In genomic region chr12:40158592-40159111, GRCh38 we compare ENCODE assay signal across 8 cellular contexts. TPM values are rescaled to one million over a fixed set of nuclear protein-coding genes. Genes with fewer than 3 reads are reported as not detected.
DNase-seq lines count a peak whose midpoint lies in the region; ATAC-seq and TF ChIP-seq lines count a peak whose summit lies in the region.

No MANE protein-coding gene starts in this region.

- H3K9me3 ChIP-seq in liver (ENCODE audit: control insufficient read depth in 4 of 4, low read length in 3 of 4) (no peaks in the 10 kb centered on the region), uterus (no peaks in the 10 kb centered on the region)

- H3K4me3 ChIP-seq in liver (ENCODE audit: low read depth in 1 of 3, low read length in 3 of 3): no peak overlapping the region
- no peak overlapping the region for H3K4me3 ChIP-seq in uterus

- H3K27ac Mint-ChIP-seq in immature natural killer cell (no peak overlapping the region), HFFc6 (no peak overlapping the region)

- DNase-seq in NCI-H446 treated with DMSO at 0.1 percent for 48 hours (lab: John Stamatoyannopoulos, UW) (peak; percentile 88), immature natural killer cell (no peak), uterus (no peak), HFFc6 (no peak)
- no peak for DNase-seq in stimulated activated CD4-positive, alpha-beta T cell treated with anti-CD3 and anti-CD28 coated beads, Interleukin-4, amount 100 ng/mL, for 24 hours

- TF ChIP-seq CTCF in liver (IDR thresholded peaks at IDR 0.05; ENCODE audit: low read depth, low read length, missing input control): no peak
- TF ChIP-seq CTCF in uterus (IDR thresholded peaks at IDR 0.05): no peak
- no peak for TF ChIP-seq CTCF in HFFc6 (IDR thresholded peaks at IDR 0.05)

- no peaks in the 10 kb centered on the region for H3K27me3 ChIP-seq in liver (ENCODE audit: control insufficient read depth in 4 of 4, insufficient read depth in 4 of 4, low read length in 3 of 4)
- H3K27me3 ChIP-seq in uterus: no peaks in the 10 kb centered on the region

- peaks cover 0 to 4% (median 3%) of the 10 kb centered on the region in 3 donors for H3K27me3 Mint-ChIP-seq in immature natural killer cell (ENCODE audit: low read depth in 3 of 3)
- peaks cover 3% of the 10 kb centered on the region; the same call in 1 of the 2 replicates for H3K27me3 Mint-ChIP-seq in HFFc6 (ENCODE audit: insufficient read depth)

- no peak overlapping the region for H3K9ac ChIP-seq in liver (ENCODE audit: low read depth in 1 of 2, low read length in 2 of 2)

- ATAC-seq in GM18505 (IDR thresholded peaks at IDR 0.05; ENCODE audit: unreplicated experiment): peak; percentile 70
- ATAC-seq in HG02759 (IDR thresholded peaks at IDR 0.05; ENCODE audit: unreplicated experiment): peak; percentile 61

- H3K27ac ChIP-seq in liver (ENCODE audit: low read depth in 1 of 2, low read length in 2 of 2) (peak overlapping the region in 1 of 2 donors; percentile 17), uterus (no peak overlapping the region)

- no peaks in the 10 kb centered on the region for H3K36me3 ChIP-seq in liver (ENCODE audit: control insufficient read depth in 4 of 4, insufficient read depth in 3 of 4, low read depth in 1 of 4, low read length in 3 of 4)
- no peaks in the 10 kb centered on the region for H3K36me3 ChIP-seq in uterus

- H3K4me1 Mint-ChIP-seq in immature natural killer cell (no peaks in the 10 kb centered on the region), HFFc6 (ENCODE audit: low read depth) (no peaks in the 10 kb centered on the region)

- WGBS in liver: 94% methylated on average over 1 of the region's 1 CpG

- intact Hi-C loops in uterus (cut with DNase I; ENCODE audit: low total_unique reads): loop anchor here (10.0 kb wide), 1 partner anchor 156 kb away; no protein-coding TSS in a partner anchor

- H3K4me3 Mint-ChIP-seq in immature natural killer cell (no peak overlapping the region), HFFc6 (no peak overlapping the region)

- H3K9me3 Mint-ChIP-seq in immature natural killer cell (peaks cover 0 to 4% (median 1%) of the 10 kb centered on the region in 6 donors), HFFc6 (peaks cover 14% of the 10 kb centered on the region; the same call in 1 of the 2 replicates)

- no peak for TF ChIP-seq POLR2A in GM18505 (IDR thresholded peaks at IDR 0.05; ENCODE audit: borderline replicate concordance, extremely low read depth, insufficient read depth, insufficient read length)
- no peak for TF ChIP-seq POLR2A in uterus (IDR thresholded peaks at IDR 0.05)

- no peak for TF ChIP-seq RAD21 in liver (IDR thresholded peaks at IDR 0.05)

- H3K36me3 Mint-ChIP-seq in immature natural killer cell (no peaks in the 10 kb centered on the region), HFFc6 (ENCODE audit: low read depth) (no peaks in the 10 kb centered on the region)

- peaks cover 0 to 1% (median 0%) of the 10 kb centered on the region in 4 donors for H3K4me1 ChIP-seq in liver (ENCODE audit: control insufficient read depth in 4 of 4, insufficient read depth in 4 of 4, low read length in 3 of 4)
- no peaks in the 10 kb centered on the region for H3K4me1 ChIP-seq in uterus

TF ChIP-seq in liver, 16 proteins besides CTCF, POLR2A, EP300 and RAD21:
- peak; percentile 6 for TF ChIP-seq SP1 (IDR thresholded peaks at IDR 0.05)
- no peak for TF ChIP-seq FOXA1 (IDR thresholded peaks at IDR 0.05)
TF ChIP-seq in liver: peak in this region for 1.

RNA-seq across cellular contexts. Expression of gene SLC2A13, which starts 52.8 kb away (rescaled TPM):
- total RNA-seq in liver (10 to 100 TPM in 1 of 2 donors, 1 to 10 TPM in 1; 6.7 to 20.2 TPM), uterus (10 to 100 TPM; 12.8 to 31.7 (median 15.3) TPM)
- polyA plus RNA-seq in liver (1 to 10 TPM; 1.9 to 7.1 TPM), immature natural killer cell (1 to 10 TPM in 2 of 3 donors, not detected in 1; 1.8 to 5.9 TPM)
- 1 to 10 TPM; 2.3 to 3.3 (median 2.9) TPM for total RNA-seq in HFFc6 (2021; fragmentation: NEBNext Ultra II Directional; extraction: Animal tissue kit (Norgen Biotek cat#: 25700))
